In genomic region chr5:111722016-111722591, GRCh38 we compare ENCODE assay signal across 17 cellular contexts. TPM values are rescaled to one million over a fixed set of nuclear protein-coding genes. Genes with fewer than 3 reads are reported as not detected.
A peak's percentile ranks its signal among the peaks of the same experiment; 100 is the strongest.
DNase-seq lines count a peak whose midpoint lies in the region; FAIRE-seq and TF ChIP-seq lines count a peak whose summit lies in the region.
"Had no signal": no experiment of that assay in that cellular context is flagged by ENCODE, and none has a peak within 500 bp of the region (broad histone marks: within the 10 kb centered on the region; RNA-seq: fewer than 3 reads in every experiment).

No MANE protein-coding gene starts in this region.

- CTCF ChIA-PET in SK-N-SH (lab: Yijun Ruan, JAX) = interaction anchor here (0.6 kb wide), 1 partner anchor 92 kb away, joined by 3 read pairs; no protein-coding TSS in a partner anchor

- no peak for TF ChIP-seq EP300 in SK-N-SH (IDR thresholded peaks at IDR 0.05; ENCODE audit: borderline replicate concordance in 1 of 2, low read depth in 1 of 2, low read length in 1 of 2)

- peak; percentile 44 for DNase-seq in GM23248
- no peak for DNase-seq in SK-N-SH
- DNase-seq in fibroblast of villous mesenchyme (ENCODE audit: low read depth) = peak; percentile 65
- DNase-seq in retinal pigment epithelial cell (ENCODE audit: low read depth) = peak; percentile 71
- no peak for DNase-seq in NCI-H1417 (lab: John Stamatoyannopoulos, UW)
- no peak for DNase-seq in kidney
- no peak for DNase-seq in KBM-7
- DNase-seq: ACHN, COR-L47, DMS 273 treated with DMSO at 0.1 percent for 48 hours, GF-D8, GOT3, NCI-H1092 treated with DMSO at 0.1 percent for 48 hours, NCI-H2081 treated with DMSO at 0.1 percent for 48 hours, NCI-H446 treated with DMSO at 0.1 percent for 48 hours had no signal

- H3K4me3 ChIP-seq in GM23248 (no peak overlapping the region), SK-N-SH (ENCODE audit: low read depth in 2 of 2, low read length in 1 of 2) (no peak overlapping the region), fibroblast of villous mesenchyme (ENCODE audit: low read depth, low read length) (no peak overlapping the region), retinal pigment epithelial cell (ENCODE audit: low read length) (no peak overlapping the region), kidney (ENCODE audit: low read length in 2 of 2) (no peak overlapping the region)

- H3K4me2 ChIP-seq in GM23248 (ENCODE audit: unreplicated experiment) (no peak overlapping the region), SK-N-SH (no peak overlapping the region)
- H3K4me2 ChIP-seq: KMS-11 had no signal

- H4K20me1 ChIP-seq in GM23248 (ENCODE audit: insufficient read depth) (no peaks in the 10 kb centered on the region), SK-N-SH (ENCODE audit: insufficient read depth) (no peaks in the 10 kb centered on the region)

- H3K36me3 ChIP-seq in GM23248 (ENCODE audit: low read depth) (peaks cover 32% of the 10 kb centered on the region), SK-N-SH (replicated peaks in 1 of 2; ENCODE audit: control insufficient read depth in 1 of 2, insufficient read depth in 2 of 2, low read length in 1 of 2) (peaks cover 16 to 29% of the 10 kb centered on the region in 2 experiments), kidney (ENCODE audit: control insufficient read depth in 1 of 2, insufficient read depth in 2 of 2, low read length in 2 of 2) (peaks cover 0 to 2% of the 10 kb centered on the region in 2 donors)

- H3K9me2 ChIP-seq in GM23248 (ENCODE audit: insufficient read depth) (no peaks in the 10 kb centered on the region), SK-N-SH (no peaks in the 10 kb centered on the region)

- intact Hi-C loops in kidney (cut with DNase I) = no loop called here

- FAIRE-seq in kidney (lab: Jason Lieb, UNC) = no peak
- FAIRE-seq: GM19239 had no signal

- POLR2A ChIA-PET in SK-N-SH (lab: Yijun Ruan, JAX) = no interaction called here

- H3K9me3 ChIP-seq in GM23248 (ENCODE audit: low read depth) (no peaks in the 10 kb centered on the region), SK-N-SH (no peaks in the 10 kb centered on the region), kidney (ENCODE audit: control insufficient read depth in 1 of 2, low read length in 2 of 2) (no peaks in the 10 kb centered on the region)

- peaks cover 94% of the 10 kb centered on the region for H3F3A ChIP-seq in GM23248 (ENCODE audit: insufficient read depth)
- H3F3A ChIP-seq in SK-N-SH (replicated peaks; ENCODE audit: insufficient read depth) = peaks cover 5% of the 10 kb centered on the region

- H3K4me1 ChIP-seq in GM23248 (ENCODE audit: insufficient read depth) = peaks cover 21% of the 10 kb centered on the region
- peaks cover 0 to 4% of the 10 kb centered on the region in 2 experiments; a peak in 2 of 4 replicates for H3K4me1 ChIP-seq in SK-N-SH (ENCODE audit: control insufficient read depth in 1 of 2, insufficient read depth in 2 of 2, low read depth in 1 of 2, low read length in 1 of 2)
- H3K4me1 ChIP-seq in kidney (ENCODE audit: control insufficient read depth in 1 of 2, insufficient read depth in 1 of 2, low read depth in 1 of 2, low read length in 2 of 2) = peaks cover 0 to 6% of the 10 kb centered on the region in 2 donors

- WGBS in GM23248 (ENCODE audit: low coverage in 1 of 2, low lambda C conversion rate in 2 of 2, missing lambda C conversion rate in 2 of 2), 2 experiments = 29 to 30% methylated on average over 2 of the region's 2 CpGs
- 65% methylated on average over 2 of the region's 2 CpGs for WGBS in SK-N-SH (ENCODE audit: low lambda C conversion rate)

- no peak for TF ChIP-seq RAD21 in SK-N-SH (IDR thresholded peaks at IDR 0.05; ENCODE audit: low read length)

- H3K9ac ChIP-seq in GM23248 = no peak overlapping the region
- H3K9ac ChIP-seq in SK-N-SH = no peak overlapping the region
- H3K9ac ChIP-seq in kidney (ENCODE audit: low read length in 2 of 2) = no peak overlapping the region
- H3K9ac ChIP-seq: KMS-11 had no signal

- H2AFZ ChIP-seq in GM23248 = no peak overlapping the region
- H2AFZ ChIP-seq in SK-N-SH (ENCODE audit: low read depth) = no peak overlapping the region

- H3K27ac ChIP-seq in GM23248 (peak overlapping the region; percentile 41), SK-N-SH (ENCODE audit: low read depth in 2 of 2, low read length in 1 of 2) (no peak overlapping the region), kidney (ENCODE audit: low read depth in 2 of 2, low read length in 2 of 2) (no peak overlapping the region)
- H3K27ac ChIP-seq: KMS-11 had no signal

- H3K27me3 ChIP-seq in GM23248 (replicated peaks; ENCODE audit: insufficient read depth) (no peaks in the 10 kb centered on the region), SK-N-SH (ENCODE audit: insufficient read depth) (no peaks in the 10 kb centered on the region)

- in situ Hi-C loops in GM23248 (cut with MboI) (no loop called here), KBM-7 (cut with MboI; ENCODE audit: low pct_unique_long_range_greater_than_20kb, low sequenced_read_pairs) (no loop called here)

- TF ChIP-seq CTCF in SK-N-SH (IDR thresholded peaks at IDR 0.05) = no peak
- TF ChIP-seq CTCF in fibroblast of villous mesenchyme (IDR thresholded peaks at IDR 0.05; ENCODE audit: insufficient read depth, low read depth, low read length) = no peak
- no peak for TF ChIP-seq CTCF in retinal pigment epithelial cell (conservative IDR thresholded peaks at IDR 0.05; ENCODE audit: low read depth, low read length)
- TF ChIP-seq CTCF in kidney (IDR thresholded peaks at IDR 0.05; ENCODE audit: borderline replicate concordance, extremely low read depth, insufficient read depth) = no peak

- H3K79me2 ChIP-seq in GM23248 (ENCODE audit: insufficient read depth) (no peaks in the 10 kb centered on the region; the same call in 1 of the 2 replicates), SK-N-SH (ENCODE audit: insufficient read depth) (no peaks in the 10 kb centered on the region)

TF ChIP-seq in SK-N-SH, 30 proteins besides CTCF, POLR2A, EP300 and RAD21:
- TF ChIP-seq POLR2AphosphoS5 (IDR thresholded peaks at IDR 0.05; ENCODE audit: low read depth, low read length) (peak; percentile 6; the same call in 1 of the 2 replicates), TAF1 (IDR thresholded peaks at IDR 0.05; ENCODE audit: borderline replicate concordance, low read depth, low read length) (no peak)

RNA-seq across cellular contexts. Expression of gene NREP, which starts 34.9 kb away (rescaled TPM):
- 1,282 and 1,485 TPM in 2 replicates for total RNA-seq in GM23248 (2014; rRNA removed; shearing (Covaris generic))
- polyA plus RNA-seq in GM23248 (2016; fragmentation: Nextera tagmentation; extraction: Ambion mirVana) = 1,378 and 1,415 TPM in 2 replicates
- polyA plus RNA-seq in SK-N-SH (2012; rRNA removed) = 94.4 and 143 TPM in 2 replicates
- 140 and 180 TPM in 2 replicates for polyA plus RNA-seq in SK-N-SH (2012; cell fraction: cytosol; rRNA removed)
- 72.8 and 166 TPM in 2 replicates for polyA plus RNA-seq in SK-N-SH (2012; cell fraction: nucleus; rRNA removed)
- 146 and 253 TPM in 2 replicates for total RNA-seq in fibroblast of villous mesenchyme
- total RNA-seq in kidney = 20.9 TPM
- 37.0 TPM for polyA plus RNA-seq in kidney (ENCODE audit: insufficient read depth, low read depth, low replicate concordance)

Comparison
In these comparisons a context has a peak if more than half of its experiments do, and no peak if none do; other contexts are left out.
1. DNase-seq: peak in GM23248 (single experiment), fibroblast of villous mesenchyme (single experiment) and retinal pigment epithelial cell (single experiment); none in SK-N-SH (single experiment), NCI-H1417 (0 of 3), kidney (single experiment) and KBM-7 (single experiment).